In genomic region chr12:123949118-123949774, GRCh38 we compare ENCODE assay signal across 25 cellular contexts. TPM values are rescaled to one million over a fixed set of nuclear protein-coding genes. Genes with fewer than 3 reads are reported as not detected.
DNase-seq lines count a peak whose midpoint lies in the region; ATAC-seq and TF ChIP-seq lines count a peak whose summit lies in the region.
"Had no signal": no experiment of that assay in that cellular context is flagged by ENCODE, and none has a peak within 500 bp of the region (broad histone marks: within the 10 kb centered on the region; RNA-seq: fewer than 3 reads in every experiment).

No MANE protein-coding gene starts in this region.

- no peaks in the 10 kb centered on the region for H3K9me3 ChIP-seq in liver (ENCODE audit: control insufficient read depth in 4 of 4, low read length in 3 of 4)
- no peaks in the 10 kb centered on the region for H3K9me3 ChIP-seq in gastrocnemius medialis
- H3K9me3 ChIP-seq: ascending aorta, heart right ventricle, SK-N-SH, thyroid gland had no signal

- H3K9ac ChIP-seq in liver (ENCODE audit: low read depth in 1 of 2, low read length in 2 of 2), result no peak overlapping the region
- H3K9ac ChIP-seq: KMS-11, SK-N-SH had no signal

- H3K27ac ChIP-seq in coronary artery (no peak overlapping the region), liver (ENCODE audit: low read depth in 1 of 2, low read length in 2 of 2) (peak overlapping the region; percentile 30 to 51), gastrocnemius medialis (no peak overlapping the region)
- H3K27ac ChIP-seq: ascending aorta, KMS-11, thyroid gland had no signal

- H3K36me3 ChIP-seq in liver (ENCODE audit: control insufficient read depth in 4 of 4, insufficient read depth in 3 of 4, low read depth in 1 of 4, low read length in 3 of 4) (peaks cover 0 to 5% (median 0%) of the 10 kb centered on the region in 4 donors), gastrocnemius medialis (no peaks in the 10 kb centered on the region)
- H3K36me3 ChIP-seq: thyroid gland had no signal

- intact Hi-C loops in gastrocnemius medialis (cut with DNase I; ENCODE audit: low total_unique reads), result no loop called here

- H3K4me1 ChIP-seq in liver (ENCODE audit: control insufficient read depth in 4 of 4, insufficient read depth in 4 of 4, low read length in 3 of 4) (peaks cover 7 to 21% (median 17%) of the 10 kb centered on the region in 4 donors), gastrocnemius medialis (peaks cover 0 to 6% of the 10 kb centered on the region in 2 donors)

- ATAC-seq in gastrocnemius medialis (no peak), GM21526 (IDR thresholded peaks at IDR 0.05; ENCODE audit: low FRiP score, unreplicated experiment) (no peak)
- no peak for ATAC-seq in activated T-cell treated with anti-CD3 and anti-CD28 coated beads, Interleukin-2, amount 50 U/mL, for 72 hours (replicated peaks in 1 of 2)
- ATAC-seq: activated CD4-positive, CD25-positive, alpha-beta regulatory T cell treated with anti-CD3 and anti-CD28 coated beads, Interleukin-2, amount 50 U/mL, for 24 hours; activated CD8-positive, alpha-beta T cell treated with anti-CD3 and anti-CD28 coated beads, Interleukin-2, amount 10 ng/mL, durations not matched to agents 7 days and 5 days; activated T-cell treated with anti-CD3 and anti-CD28 coated beads, Interleukin-2, amount 50 U/mL, for 4 hours; sciatic nerve had no signal

- no peaks in the 10 kb centered on the region for H3K4me1 Mint-ChIP-seq in activated T-cell treated with anti-CD3 and anti-CD28 coated beads, Interleukin-2, amount 50 U/mL, for 72 hours (ENCODE audit: low read depth)

- 33% methylated on average over 15 of the region's 15 CpGs for WGBS in liver

- H3K27me3 ChIP-seq in liver (ENCODE audit: control insufficient read depth in 4 of 4, insufficient read depth in 4 of 4, low read length in 3 of 4) (no peaks in the 10 kb centered on the region), gastrocnemius medialis (no peaks in the 10 kb centered on the region)
- H3K27me3 ChIP-seq: ascending aorta, heart right ventricle, thyroid gland had no signal

- no peak overlapping the region for H3K4me3 Mint-ChIP-seq in activated T-cell treated with anti-CD3 and anti-CD28 coated beads, Interleukin-2, amount 50 U/mL, for 72 hours
- H3K4me3 Mint-ChIP-seq: activated CD8-positive, alpha-beta T cell treated with anti-CD3 and anti-CD28 coated beads, Interleukin-2, amount 10 ng/mL, durations not matched to agents 7 days and 5 days; activated naive CD4-positive, alpha-beta T cell treated with anti-CD3 and anti-CD28 coated beads, Interleukin-2, amount 50 U/mL, for 24 hours; activated T-cell treated with anti-CD3 and anti-CD28 coated beads, Interleukin-2, amount 50 U/mL, for 4 hours; immature natural killer cell had no signal

- no peaks in the 10 kb centered on the region for H3K36me3 Mint-ChIP-seq in activated T-cell treated with anti-CD3 and anti-CD28 coated beads, Interleukin-2, amount 50 U/mL, for 72 hours (ENCODE audit: insufficient read depth in 2 of 2)

- no peaks in the 10 kb centered on the region for H3K9me3 Mint-ChIP-seq in activated T-cell treated with anti-CD3 and anti-CD28 coated beads, Interleukin-2, amount 50 U/mL, for 72 hours
- H3K9me3 Mint-ChIP-seq: activated naive CD4-positive, alpha-beta T cell treated with anti-CD3 and anti-CD28 coated beads, Interleukin-2, amount 50 U/mL, for 24 hours; activated T-cell treated with anti-CD3 and anti-CD28 coated beads, Interleukin-2, amount 50 U/mL, for 4 hours; immature natural killer cell had no signal

- H3K27me3 Mint-ChIP-seq in activated T-cell treated with anti-CD3 and anti-CD28 coated beads, Interleukin-2, amount 50 U/mL, for 72 hours (ENCODE audit: low read depth), result no peaks in the 10 kb centered on the region
- H3K27me3 Mint-ChIP-seq: activated naive CD4-positive, alpha-beta T cell treated with anti-CD3 and anti-CD28 coated beads, Interleukin-2, amount 50 U/mL, for 24 hours had no signal

- TF ChIP-seq RAD21 in liver (IDR thresholded peaks at IDR 0.05), result no peak

- TF ChIP-seq CTCF in coronary artery (IDR thresholded peaks at IDR 0.05), result no peak
- TF ChIP-seq CTCF in liver (IDR thresholded peaks at IDR 0.05; ENCODE audit: low read depth, low read length, missing input control), result no peak
- no peak for TF ChIP-seq CTCF in gastrocnemius medialis (IDR thresholded peaks at IDR 0.05 in 4 of 5, conservative IDR thresholded peaks at IDR 0.05 in 1 of 5)

- no peak for TF ChIP-seq POLR2A in gastrocnemius medialis (IDR thresholded peaks at IDR 0.05)

- H3K27ac Mint-ChIP-seq in activated T-cell treated with anti-CD3 and anti-CD28 coated beads, Interleukin-2, amount 50 U/mL, for 72 hours, result no peak overlapping the region
- H3K27ac Mint-ChIP-seq: activated CD8-positive, alpha-beta T cell treated with anti-CD3 and anti-CD28 coated beads, Interleukin-2, amount 10 ng/mL, durations not matched to agents 7 days and 5 days; activated naive CD4-positive, alpha-beta T cell treated with anti-CD3 and anti-CD28 coated beads, Interleukin-2, amount 50 U/mL, for 24 hours had no signal

- in situ Hi-C loops in G401 (cut with HindIII; ENCODE audit: low sequenced_read_pairs), result loop anchor here (25.0 kb wide), 1 partner anchor 162 kb away; no protein-coding TSS in a partner anchor
- in situ Hi-C loops in gastrocnemius medialis (cut with MboI; ENCODE audit: low sequenced_read_pairs in 4 of 4), result no loop called here

- DNase-seq in G401 (ENCODE audit: low spot score) (peak; percentile 42), LoVo (ENCODE audit: low spot score) (peak; percentile 16), coronary artery (ENCODE audit: low spot score) (peak; percentile 64), gastrocnemius medialis (no peak), NCI-H1092 treated with DMSO at 0.1 percent for 48 hours (lab: John Stamatoyannopoulos, UW) (no peak)
- no peak for DNase-seq in activated T-cell treated with anti-CD3 and anti-CD28 coated beads, Interleukin-2, amount 50 U/mL, for 72 hours
- DNase-seq: activated CD8-positive, alpha-beta T cell treated with anti-CD3 and anti-CD28 coated beads, Interleukin-2, amount 10 ng/mL, durations not matched to agents 7 days and 5 days; activated T-cell treated with anti-CD3 and anti-CD28 coated beads, Interleukin-2, amount 50 U/mL, for 4 hours; GDM1; heart right ventricle; immature natural killer cell; MV-4-11; NCI-H345; NK-92 treated with Interleukin-12 subunit alpha and Interleukin-12 subunit beta, amount 100 ng/mL, for 24 hours; SK-N-SH; T-helper 9 cell; thyroid gland had no signal

- H3K4me3 ChIP-seq in coronary artery (no peak overlapping the region), liver (ENCODE audit: low read depth in 1 of 3, low read length in 3 of 3) (peak overlapping the region in 1 of 3 donors; percentile 1), gastrocnemius medialis (no peak overlapping the region)
- H3K4me3 ChIP-seq: ascending aorta, heart right ventricle, lung, thyroid gland had no signal

TF ChIP-seq in liver, 16 proteins besides CTCF, POLR2A, EP300 and RAD21 (continues in another document):
- TF ChIP-seq HNF4G (IDR thresholded peaks at IDR 0.05) (peak; percentile 94), FOXA2 (IDR thresholded peaks at IDR 0.05) (no peak), FOXA1 (IDR thresholded peaks at IDR 0.05) (peak; percentile 10), ATF3 (IDR thresholded peaks at IDR 0.05) (no peak), EGR1 (IDR thresholded peaks at IDR 0.05; ENCODE audit: low read depth in 2 of 2) (no peak), REST (IDR thresholded peaks at IDR 0.05) (peak; percentile 64), HNF4A (conservative IDR thresholded peaks at IDR 0.05) (peak; percentile 97 to 98), YY1 (IDR thresholded peaks at IDR 0.05) (peak; percentile 90), SP1 (IDR thresholded peaks at IDR 0.05) (peak; percentile 94)
- TF ChIP-seq, protein P1, sequence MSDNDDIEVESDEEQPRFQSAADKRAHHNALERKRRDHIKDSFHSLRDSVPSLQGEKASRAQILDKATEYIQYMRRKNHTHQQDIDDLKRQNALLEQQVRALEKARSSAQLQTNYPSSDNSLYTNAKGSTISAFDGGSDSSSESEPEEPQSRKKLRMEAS (IDR thresholded peaks at IDR 0.05), result no peak

RNA-seq across cellular contexts. Expression of gene CCDC92, which starts 23.4 kb away (rescaled TPM):
- total RNA-seq in G401 (2014; rRNA removed; shearing (Covaris generic)), result 2.8 and 10.8 TPM in 2 replicates
- total RNA-seq in liver (1 to 10 TPM; 2.1 to 6.0 TPM), gastrocnemius medialis (10 to 100 TPM; 21.1 to 29.1 (median 23.7) TPM)
- 10 to 100 TPM; 12.6 to 14.6 TPM for polyA plus RNA-seq in liver
- total RNA-seq in activated T-cell treated with anti-CD3 and anti-CD28 coated beads, Interleukin-2, amount 50 U/mL, for 72 hours, result 10 to 100 TPM; 21.1 to 31.0 TPM

RNA-seq across cellular contexts. Expression of gene ZNF664, which starts 23.8 kb away (rescaled TPM):
- total RNA-seq in G401 (2014; rRNA removed; shearing (Covaris generic)), result 58.3 and 59.4 TPM in 2 replicates
- total RNA-seq in liver (10 to 100 TPM; 25.7 to 40.3 TPM), gastrocnemius medialis (10 to 100 TPM; 18.1 to 37.0 (median 32.6) TPM)
- 10 to 100 TPM in 1 of 2 donors, 1 to 10 TPM in 1; 7.2 to 33.5 TPM for polyA plus RNA-seq in liver
- 10 to 100 TPM; 63.0 to 63.6 TPM for total RNA-seq in activated T-cell treated with anti-CD3 and anti-CD28 coated beads, Interleukin-2, amount 50 U/mL, for 72 hours

Comparison
In these comparisons a context has a peak if more than half of its experiments do, and no peak if none do; other contexts are left out.
1. DNase-seq: peak in G401 (single experiment), LoVo (single experiment) and coronary artery (single experiment); none in gastrocnemius medialis (0 of 2), NCI-H1092 treated with DMSO at 0.1 percent for 48 hours (single experiment) and activated T-cell treated with anti-CD3 and anti-CD28 coated beads, Interleukin-2, amount 50 U/mL, for 72 hours (0 of 2).
2. H3K27ac ChIP-seq: peak in liver (2 of 2); none in coronary artery (0 of 2) and gastrocnemius medialis (0 of 4).